In genomic region chr5:111734013-111734412, GRCh38 we compare ENCODE assay signal across 13 cellular contexts. TPM values are rescaled to one million over a fixed set of nuclear protein-coding genes. Genes with fewer than 3 reads are reported as not detected.
DNase-seq lines count a peak whose midpoint lies in the region; ATAC-seq, FAIRE-seq and TF ChIP-seq lines count a peak whose summit lies in the region.
"Had no signal": no experiment of that assay in that cellular context is flagged by ENCODE, and none has a peak within 500 bp of the region (broad histone marks: within the 10 kb centered on the region; RNA-seq: fewer than 3 reads in every experiment).

No MANE protein-coding gene starts in this region.

- H3K4me1 ChIP-seq in SJCRH30 = peaks cover 44% of the 10 kb centered on the region
- H3K4me1 ChIP-seq in pancreas = peaks cover 4 to 12% (median 8%) of the 10 kb centered on the region in 3 donors

- ATAC-seq in pancreas = peak in 3 of 4 donors; percentile 29 to 56 (median 40)
- ATAC-seq in GM21529 (IDR thresholded peaks at IDR 0.05; ENCODE audit: unreplicated experiment) = no peak
- no peak for ATAC-seq in GM21360 (IDR thresholded peaks at IDR 0.05; ENCODE audit: unreplicated experiment)

- H3K27ac ChIP-seq in SJCRH30 (peak overlapping the region; percentile 90), pancreas (no peak overlapping the region)
- H3K27ac ChIP-seq: spleen, VCaP had no signal

- DNase-seq in G401 (ENCODE audit: low spot score) (peak; percentile 35), SJCRH30 (peak; percentile 73 to 82), fibroblast of the aortic adventitia (ENCODE audit: low read depth) (peak; percentile 35), pancreas (no peak), 8988T (no peak), NCI-H2081 (lab: John Stamatoyannopoulos, UW) (no peak)
- DNase-seq: GOT3; mesendoderm; spleen; stimulated activated naive CD4-positive, alpha-beta T cell had no signal

- no peaks in the 10 kb centered on the region for H3K27me3 ChIP-seq in SJCRH30
- no peaks in the 10 kb centered on the region for H3K27me3 ChIP-seq in pancreas
- H3K27me3 ChIP-seq: spleen had no signal

- TF ChIP-seq CTCF in fibroblast of the aortic adventitia (IDR thresholded peaks at IDR 0.05; ENCODE audit: insufficient read depth, low read length) = no peak
- TF ChIP-seq CTCF in pancreas (IDR thresholded peaks at IDR 0.05) = no peak

- in situ Hi-C loops in G401 (cut with HindIII; ENCODE audit: low sequenced_read_pairs) = no loop called here

- H3K9me3 ChIP-seq in SJCRH30 (replicated peaks) = no peaks in the 10 kb centered on the region
- no peaks in the 10 kb centered on the region for H3K9me3 ChIP-seq in pancreas
- H3K9me3 ChIP-seq: spleen had no signal

- intact Hi-C loops in pancreas (cut with DNase I) = no loop called here

- WGBS in pancreas, 2 donors = 59 to 62% methylated on average over 5 of the region's 6 CpGs

- H3K4me3 ChIP-seq in SJCRH30 = no peak overlapping the region
- no peak overlapping the region for H3K4me3 ChIP-seq in fibroblast of the aortic adventitia (ENCODE audit: low read depth, low read length)
- no peak overlapping the region for H3K4me3 ChIP-seq in pancreas
- H3K4me3 ChIP-seq: spleen had no signal

- H3K36me3 ChIP-seq in SJCRH30 (0 out of 2 replicates have a peak, but pooled peaks cover 3% of the 10 kb centered on the region), pancreas (no peaks in the 10 kb centered on the region)

- no peak for FAIRE-seq in pancreas (lab: Jason Lieb, UNC)

RNA-seq across cellular contexts. Expression of gene NREP, which starts 23.0 kb away (rescaled TPM):
- total RNA-seq in G401 (2014; rRNA removed; shearing (Covaris generic)) = 2.3 and 6.9 TPM in 2 replicates
- total RNA-seq in SJCRH30 (2014; rRNA removed; shearing (Covaris generic)) = 96.8 and 101 TPM in 2 replicates
- 42.0 and 102 TPM in 2 replicates for total RNA-seq in fibroblast of the aortic adventitia (ENCODE audit: low replicate concordance)
- total RNA-seq in pancreas = 10 to 100 TPM in 1 of 6 donors, 1 to 10 TPM in 5; 2.3 to 19.1 (median 5.0) TPM
- polyA plus RNA-seq in pancreas = 10 to 100 TPM in 1 of 2 donors, 1 to 10 TPM in 1; 3.7 to 10.7 TPM

Comparison
In these comparisons a context has a peak if more than half of its experiments do, and no peak if none do; other contexts are left out.
1. DNase-seq: peak in G401 (single experiment), SJCRH30 (2 of 2) and fibroblast of the aortic adventitia (single experiment); none in pancreas (0 of 6), 8988T (single experiment) and NCI-H2081 (0 of 2).
2. ATAC-seq: peak in pancreas (3 of 4); none in GM21529 (single experiment) and GM21360 (single experiment).